In the genomic region with DNA sequence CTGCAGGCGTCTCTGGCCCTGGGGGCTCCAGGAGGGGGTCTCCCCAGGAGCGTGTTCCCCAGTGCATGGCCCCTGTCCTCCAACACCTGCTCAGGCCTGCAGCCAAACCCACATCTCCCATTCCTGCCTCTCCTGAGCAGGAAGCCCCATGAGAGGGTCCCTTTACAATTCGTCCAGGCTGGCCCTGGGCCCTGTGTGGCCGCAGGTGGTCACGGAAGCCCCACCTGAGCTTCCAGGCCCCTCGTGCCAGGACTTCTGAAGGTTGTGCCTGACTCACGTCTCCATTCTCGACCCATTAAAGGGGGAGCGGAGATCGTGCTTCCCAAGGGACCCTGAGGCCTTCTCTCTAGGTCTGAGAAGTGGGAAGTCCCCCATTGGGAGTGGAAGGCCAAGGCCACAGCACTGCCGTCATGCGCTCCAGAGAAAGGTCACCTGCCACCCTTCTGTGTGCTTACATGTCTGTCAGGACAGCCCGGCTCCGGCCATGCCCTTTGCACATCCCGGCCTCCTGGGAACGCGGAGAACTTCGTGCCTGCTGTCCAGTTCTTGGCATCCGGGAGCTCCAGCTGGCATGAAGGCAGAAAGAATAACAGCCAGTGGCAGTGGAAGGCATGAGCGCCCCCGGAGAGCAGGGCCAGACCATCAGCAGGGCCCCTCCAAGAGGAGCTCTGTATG, we compare ENCODE assay signal across 25 cellular contexts.
"Had no signal": no experiment of that assay in that cellular context is flagged by ENCODE, and none has a peak within 500 bp of the region (broad histone marks: within the 10 kb centered on the region; RNA-seq: fewer than 3 reads in every experiment).

No MANE protein-coding gene starts in this region.

- H3K27me3 ChIP-seq: pancreas, right lobe of liver, tibial nerve, uterus had no signal

- H3K9me3 Mint-ChIP-seq: immature natural killer cell; mesothelial cell of epicardium; nephron progenitor cell; stimulated activated naive B cell treated with anti-CD40 and anti-IgM and Interleukin-4, amounts not matched to agents 10 μg/mL and 1 μg/mL and 100 μg/mL, for 72 hours; stimulated activated naive CD8-positive, alpha-beta T cell treated with anti-CD3 and anti-CD28 coated beads, Interleukin-15, Interleukin-2, amounts not matched to agents 100 ng/mL and 50 ng/mL, for 24 hours had no signal

- H3K27ac ChIP-seq: left ventricle myocardium inferior, neutrophil, pancreas, right lobe of liver, thoracic aorta, tibial nerve, upper lobe of right lung, uterus had no signal

- H3K4me3 ChIP-seq: left ventricle myocardium inferior, mucosa of descending colon, pancreas, right lobe of liver, smooth muscle cell, thoracic aorta, tibial nerve, upper lobe of right lung, uterus had no signal

- H3K4me3 Mint-ChIP-seq: immature natural killer cell; mesothelial cell of epicardium; nephron progenitor cell; stimulated activated naive B cell treated with anti-CD40 and anti-IgM and Interleukin-4, amounts not matched to agents 10 μg/mL and 1 μg/mL and 100 μg/mL, for 72 hours; stimulated activated naive CD8-positive, alpha-beta T cell treated with anti-CD3 and anti-CD28 coated beads, Interleukin-15, Interleukin-2, amounts not matched to agents 100 ng/mL and 50 ng/mL, for 24 hours had no signal

- H3K4me2 ChIP-seq: smooth muscle cell had no signal

- H3K36me3 ChIP-seq: left ventricle myocardium inferior, neutrophil, pancreas, right lobe of liver, thoracic aorta, tibial nerve, upper lobe of right lung, uterus had no signal

- H3K36me3 Mint-ChIP-seq: immature natural killer cell; mesothelial cell of epicardium; naive B cell; stimulated activated naive B cell treated with anti-CD40 and anti-IgM and Interleukin-4, amounts not matched to agents 10 μg/mL and 1 μg/mL and 100 μg/mL, for 72 hours had no signal

- H3K9me3 ChIP-seq: left ventricle myocardium inferior, mucosa of descending colon, neutrophil, pancreas, right lobe of liver, thoracic aorta, upper lobe of right lung, uterus had no signal

- DNase-seq: cortex of kidney; hypothalamus; immature natural killer cell; islet precursor cell; kidney glomerular epithelial cell; left colon; left ventricle myocardium inferior; mesenchymal stem cell; mucosa of descending colon; naive B cell; nephron progenitor cell; right lobe of liver; stimulated activated CD4-positive, alpha-beta T cell treated with anti-CD3 and anti-CD28 coated beads, Interleukin-2, amount 100 ng/mL, for 24 hours; stimulated activated CD4-positive, alpha-beta T cell treated with anti-CD3 and anti-CD28 coated beads, Interleukin-4, amount 100 ng/mL, for 24 hours; stimulated activated naive B cell treated with anti-CD40 and anti-IgM and Interleukin-4, amounts not matched to agents 10 μg/mL and 1 μg/mL and 100 μg/mL, for 72 hours; upper lobe of right lung; uterus had no signal

- H3K4me1 Mint-ChIP-seq: immature natural killer cell; mesothelial cell of epicardium; naive B cell; nephron progenitor cell; stimulated activated naive B cell treated with anti-CD40 and anti-IgM and Interleukin-4, amounts not matched to agents 10 μg/mL and 1 μg/mL and 100 μg/mL, for 72 hours had no signal

- ATAC-seq: left colon; mucosa of descending colon; pancreas; right lobe of liver; stimulated activated naive B cell treated with anti-CD40 and anti-IgM and Interleukin-4, amounts not matched to agents 10 μg/mL and 1 μg/mL and 100 μg/mL, for 72 hours; upper lobe of right lung had no signal

- H3K4me1 ChIP-seq: left ventricle myocardium inferior, pancreas, right lobe of liver, tibial nerve, upper lobe of right lung, uterus had no signal

- H3K27ac Mint-ChIP-seq: immature natural killer cell; mesothelial cell of epicardium; naive B cell; progenitor cell of endocrine pancreas; stimulated activated naive B cell treated with anti-CD40 and anti-IgM and Interleukin-4, amounts not matched to agents 10 μg/mL and 1 μg/mL and 100 μg/mL, for 72 hours; stimulated activated naive CD8-positive, alpha-beta T cell treated with anti-CD3 and anti-CD28 coated beads, Interleukin-15, Interleukin-2, amounts not matched to agents 100 ng/mL and 50 ng/mL, for 24 hours had no signal
